Comparison of ENCODE assay signal across 13 cellular contexts in the genomic region with DNA sequence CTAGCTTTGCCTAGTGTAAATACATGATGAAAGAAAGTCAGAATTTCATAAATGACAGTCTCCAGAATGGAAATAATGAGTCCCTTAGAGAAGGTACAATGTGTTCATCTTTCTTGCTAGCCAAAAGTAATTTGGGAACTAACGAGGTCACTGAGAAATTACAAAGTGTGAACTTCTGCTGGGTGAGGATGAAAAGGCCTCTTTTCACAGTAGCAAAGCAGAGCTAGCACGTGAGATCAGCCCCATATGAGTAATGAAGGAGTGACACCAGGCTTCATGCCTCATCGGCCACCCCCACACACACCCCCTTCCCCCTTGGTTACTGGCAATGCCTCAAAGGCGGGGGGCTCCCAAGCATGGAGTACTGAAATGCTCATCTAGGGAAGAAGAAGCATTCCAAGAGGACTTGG.
DNase-seq lines count a peak whose midpoint lies in the region; ATAC-seq, FAIRE-seq and TF ChIP-seq lines count a peak whose summit lies in the region.
"Had no signal": no experiment of that assay in that cellular context is flagged by ENCODE, and none has a peak within 500 bp of the region (broad histone marks: within the 10 kb centered on the region; RNA-seq: fewer than 3 reads in every experiment).

No MANE protein-coding gene starts in this region.

- H3K36me3 Mint-ChIP-seq in chondrocyte (ENCODE audit: low read depth) = no peaks in the 10 kb centered on the region
- H3K36me3 Mint-ChIP-seq: naive B cell had no signal

- H3K9me3 Mint-ChIP-seq in chondrocyte (ENCODE audit: low read depth) = no peaks in the 10 kb centered on the region

- H3K9me3 ChIP-seq in pancreas (no peaks in the 10 kb centered on the region), ascending aorta (no peaks in the 10 kb centered on the region)

- H3K27ac ChIP-seq in pancreas (no peak overlapping the region), ascending aorta (no peak overlapping the region)

- TF ChIP-seq CTCF in chondrocyte (IDR thresholded peaks at IDR 0.05) (no peak), pancreas (IDR thresholded peaks at IDR 0.05) (no peak), ascending aorta (IDR thresholded peaks at IDR 0.05) (no peak)

- no peaks in the 10 kb centered on the region for H3K4me1 ChIP-seq in pancreas
- peaks cover 0 to 8% of the 10 kb centered on the region in 2 donors for H3K4me1 ChIP-seq in ascending aorta

- intact Hi-C loops in pancreas (cut with DNase I) (no loop called here), ascending aorta (cut with DNase I) (no loop called here)

- peak overlapping the region; percentile 25 for H3K27ac Mint-ChIP-seq in chondrocyte (ENCODE audit: unreplicated experiment)

- H3K27me3 ChIP-seq in pancreas = no peaks in the 10 kb centered on the region
- H3K27me3 ChIP-seq in ascending aorta = no peaks in the 10 kb centered on the region

- H3K4me3 ChIP-seq in pancreas (no peak overlapping the region), ascending aorta (no peak overlapping the region)

- FAIRE-seq in pancreas (lab: Jason Lieb, UNC) = no peak

- DNase-seq in NCI-H2227 (lab: John Stamatoyannopoulos, UW; ENCODE audit: unreplicated experiment) (peak; percentile 18), NCI-H2227 treated with DMSO at 0.1 percent for 48 hours (lab: John Stamatoyannopoulos, UW) (no peak), chondrocyte (ENCODE audit: low spot score) (no peak), DMS 273 treated with DMSO at 0.1 percent for 48 hours (lab: John Stamatoyannopoulos, UW) (no peak), pancreas (no peak), ascending aorta (ENCODE audit: low spot score in 2 of 2) (no peak)
- DNase-seq in stimulated activated CD4-positive, alpha-beta T cell treated with anti-CD3 and anti-CD28 coated beads, Interleukin-1b, Interleukin-23, amount 100 ng/mL, for 48 hours = peak; percentile 69
- DNase-seq: 8988T, DND-41, naive B cell, NCI-H2171 treated with DMSO at 0.1 percent for 48 hours had no signal

- peak; percentile 70 for ATAC-seq in HG02610 (IDR thresholded peaks at IDR 0.05; ENCODE audit: unreplicated experiment)
- ATAC-seq in pancreas = no peak
- ATAC-seq: HepG2 had no signal

- 68 to 78% methylated on average over 4 of the region's 4 CpGs for WGBS in pancreas, 2 donors

- no peak overlapping the region for H3K4me3 Mint-ChIP-seq in chondrocyte (ENCODE audit: unreplicated experiment)
- H3K4me3 Mint-ChIP-seq: naive B cell had no signal

- no peaks in the 10 kb centered on the region for H3K27me3 Mint-ChIP-seq in chondrocyte (ENCODE audit: low read depth)
- H3K27me3 Mint-ChIP-seq: naive B cell had no signal

- H3K36me3 ChIP-seq in pancreas = no peaks in the 10 kb centered on the region
- H3K36me3 ChIP-seq in ascending aorta = no peaks in the 10 kb centered on the region

- H3K4me1 Mint-ChIP-seq in chondrocyte (ENCODE audit: low read depth) = peaks cover 59% of the 10 kb centered on the region

Comparison
In these comparisons a context has a peak if more than half of its experiments do, and no peak if none do; other contexts are left out.
1. DNase-seq: peak in NCI-H2227 (single experiment) and stimulated activated CD4-positive, alpha-beta T cell treated with anti-CD3 and anti-CD28 coated beads, Interleukin-1b, Interleukin-23, amount 100 ng/mL, for 48 hours (single experiment); none in NCI-H2227 treated with DMSO at 0.1 percent for 48 hours (single experiment), chondrocyte (single experiment), DMS 273 treated with DMSO at 0.1 percent for 48 hours (single experiment), pancreas (0 of 6) and ascending aorta (0 of 2).